Comparison of ENCODE assay signal across 1 cellular context in genomic region chr17:72175263-72175662, GRCh38.
TF ChIP-seq lines count a peak whose summit lies in the region.

No MANE protein-coding gene starts in this region.

TF ChIP-seq in IMR-90, 13 proteins besides CTCF, POLR2A, EP300 and RAD21 (continued from another document):
- TF ChIP-seq USF2 (IDR thresholded peaks at IDR 0.05; ENCODE audit: low read depth, low read length) (no peak), RCOR1 (IDR thresholded peaks at IDR 0.05; ENCODE audit: insufficient replicate concordance, low read length) (no peak), CEBPB (IDR thresholded peaks at IDR 0.05; ENCODE audit: low read depth, low read length) (no peak), CHD1 (IDR thresholded peaks at IDR 0.05; ENCODE audit: low read depth, low read length) (no peak), RFX5 (IDR thresholded peaks at IDR 0.05; ENCODE audit: low read depth, low read length) (no peak), MAFK (IDR thresholded peaks at IDR 0.05; ENCODE audit: low read depth, low read length) (no peak), BHLHE40 (IDR thresholded peaks at IDR 0.05; ENCODE audit: low read depth, low read length) (no peak)
